15 cellular contexts compared by ENCODE assay signal in the genomic region with DNA sequence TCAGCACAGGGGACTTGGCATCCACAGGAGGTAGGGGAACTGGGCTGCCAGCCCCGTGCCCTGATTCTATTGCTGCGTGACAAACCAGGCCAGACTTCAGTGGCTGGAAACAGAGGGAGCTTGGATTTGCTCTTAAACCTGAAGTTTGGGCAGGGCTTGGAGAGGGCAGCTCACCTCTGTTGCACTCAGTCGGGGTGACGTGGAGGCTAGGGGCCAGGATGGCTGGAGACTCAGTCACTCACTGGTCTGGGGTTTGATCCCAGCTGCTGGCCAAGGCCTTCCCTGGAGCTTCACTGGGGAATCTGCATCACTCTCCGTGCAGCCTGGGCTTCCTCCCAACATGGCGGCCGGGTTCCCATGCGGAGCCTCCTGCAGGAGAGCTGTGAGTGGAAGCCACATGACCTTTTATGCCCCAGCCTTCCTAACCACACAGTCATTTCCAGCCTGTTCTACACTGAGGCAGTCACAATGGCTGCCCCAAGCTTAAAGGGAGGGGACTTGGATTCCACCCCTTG.
DNase-seq lines count a peak whose midpoint lies in the region; ATAC-seq and TF ChIP-seq lines count a peak whose summit lies in the region.
"Had no signal": no experiment of that assay in that cellular context is flagged by ENCODE, and none has a peak within 500 bp of the region (broad histone marks: within the 10 kb centered on the region; RNA-seq: fewer than 3 reads in every experiment).

No MANE protein-coding gene starts in this region.

- H3K27me3 Mint-ChIP-seq in glutamatergic neuron (ENCODE audit: unreplicated experiment): peaks cover 1% of the 10 kb centered on the region
- H3K27me3 Mint-ChIP-seq: CD4-positive, alpha-beta T cell had no signal

- H3K36me3 Mint-ChIP-seq in glutamatergic neuron (ENCODE audit: unreplicated experiment): peaks cover 2% of the 10 kb centered on the region

- H3K9me2 ChIP-seq in MM.1S (replicated peaks; ENCODE audit: insufficient read depth, low read length): no peaks in the 10 kb centered on the region

- ATAC-seq in Right ventricle myocardium inferior (no peak), omental fat pad (ENCODE audit: low FRiP score) (no peak)
- ATAC-seq: GM12878 had no signal

- H3K27ac Mint-ChIP-seq in glutamatergic neuron (ENCODE audit: unreplicated experiment): no peak overlapping the region
- H3K27ac Mint-ChIP-seq: CD4-positive, alpha-beta T cell; H9 had no signal

- no peak overlapping the region for H2AFZ ChIP-seq in MM.1S (ENCODE audit: low read length)

- peaks cover 6% of the 10 kb centered on the region for H3K9me3 Mint-ChIP-seq in glutamatergic neuron (ENCODE audit: unreplicated experiment)
- H3K9me3 Mint-ChIP-seq: CD4-positive, alpha-beta T cell; H9 had no signal

- peak; percentile 3 for DNase-seq in left ventricle myocardium inferior
- no peak for DNase-seq in Right ventricle myocardium inferior (ENCODE audit: missing footprints)
- DNase-seq in glutamatergic neuron: peak; percentile 7
- DNase-seq in omental fat pad (ENCODE audit: low spot score): peak; percentile 10
- no peak for DNase-seq in MM.1S
- DNase-seq in amniotic stem cell (lab: John Stamatoyannopoulos, UW): no peak
- no peak for DNase-seq in ovary
- DNase-seq: ACHN; Calu3; CD4-positive, alpha-beta T cell; DMS 273 treated with DMSO at 0.1 percent for 48 hours; H9; IMR-90 had no signal

- H3K4me3 ChIP-seq in left ventricle myocardium inferior (no peak overlapping the region), MM.1S (ENCODE audit: low read length) (no peak overlapping the region), ovary (no peak overlapping the region)
- H3K4me3 ChIP-seq: BLaER1 treated with 17β-estradiol and CSF1 and Interleukin-3, amounts not matched to agents 10 nM and 100 nM; GM12878 had no signal

- peaks cover 2% of the 10 kb centered on the region for H3K4me1 Mint-ChIP-seq in glutamatergic neuron (ENCODE audit: low read depth, unreplicated experiment)
- H3K4me1 Mint-ChIP-seq: H9 had no signal

- TF ChIP-seq CTCF in left ventricle myocardium inferior (IDR thresholded peaks at IDR 0.05; ENCODE audit: borderline replicate concordance) (no peak), glutamatergic neuron (IDR thresholded peaks at IDR 0.05; ENCODE audit: partially characterized antibody, unreplicated experiment) (no peak), omental fat pad (IDR thresholded peaks at IDR 0.05) (no peak), MM.1S (IDR thresholded peaks at IDR 0.05; ENCODE audit: low read length) (no peak), ovary (IDR thresholded peaks at IDR 0.05) (no peak)

- H3F3A ChIP-seq in MM.1S (ENCODE audit: insufficient read depth, low read length): no peaks in the 10 kb centered on the region

- no peak overlapping the region for H3K4me2 ChIP-seq in MM.1S (ENCODE audit: low read depth, low read length)

- no peaks in the 10 kb centered on the region for H4K20me1 ChIP-seq in MM.1S (ENCODE audit: insufficient read depth, low read length)
- H4K20me1 ChIP-seq: BLaER1 treated with 17β-estradiol and CSF1 and Interleukin-3, amounts not matched to agents 10 nM and 100 nM had no signal

- H3K27me3 ChIP-seq in left ventricle myocardium inferior (ENCODE audit: low read depth) (peaks cover 62% of the 10 kb centered on the region), MM.1S (replicated peaks; ENCODE audit: insufficient read depth, low read length) (no peaks in the 10 kb centered on the region), ovary (no peaks in the 10 kb centered on the region)
- H3K27me3 ChIP-seq: BLaER1 treated with 17β-estradiol and CSF1 and Interleukin-3, amounts not matched to agents 10 nM and 100 nM had no signal

- H3K4me3 Mint-ChIP-seq in glutamatergic neuron (ENCODE audit: unreplicated experiment): no peak overlapping the region
- H3K4me3 Mint-ChIP-seq: CD4-positive, alpha-beta T cell; H9 had no signal

- no peaks in the 10 kb centered on the region for H3K4me1 ChIP-seq in left ventricle myocardium inferior
- no peaks in the 10 kb centered on the region for H3K4me1 ChIP-seq in MM.1S (ENCODE audit: low read length)
- no peaks in the 10 kb centered on the region for H3K4me1 ChIP-seq in ovary (ENCODE audit: insufficient read depth)

- no peaks in the 10 kb centered on the region for H3K9me3 ChIP-seq in left ventricle myocardium inferior (replicated peaks)
- no peaks in the 10 kb centered on the region for H3K9me3 ChIP-seq in MM.1S (replicated peaks; ENCODE audit: insufficient read depth, low read length)
- no peaks in the 10 kb centered on the region for H3K9me3 ChIP-seq in ovary
- H3K9me3 ChIP-seq: BLaER1 treated with 17β-estradiol and CSF1 and Interleukin-3, amounts not matched to agents 10 nM and 100 nM had no signal

- no peak overlapping the region for H3K9ac ChIP-seq in MM.1S (ENCODE audit: low read length)
- H3K9ac ChIP-seq: BLaER1 treated with 17β-estradiol and CSF1 and Interleukin-3, amounts not matched to agents 10 nM and 100 nM had no signal

- no peak for TF ChIP-seq POLR2A in ovary (IDR thresholded peaks at IDR 0.05)

- no peaks in the 10 kb centered on the region for H3K79me2 ChIP-seq in MM.1S (ENCODE audit: low read length)

- no peak for TF ChIP-seq EP300 in ovary (IDR thresholded peaks at IDR 0.05)

- H3K27ac ChIP-seq in left ventricle myocardium inferior (replicated peaks) (no peak overlapping the region), MM.1S (ENCODE audit: low read length) (no peak overlapping the region), ovary (no peak overlapping the region)
- H3K27ac ChIP-seq: BLaER1 treated with 17β-estradiol and CSF1 and Interleukin-3, amounts not matched to agents 10 nM and 100 nM had no signal

- WGBS in ovary, 3 donors: 96 to 98% (median 97%) methylated on average over 8 of the region's 8 CpGs

- intact Hi-C loops in left ventricle myocardium inferior (cut with micrococcal nuclease) (no loop called here), Right ventricle myocardium inferior (cut with DNase I) (no loop called here), ovary (cut with DNase I) (no loop called here)

- no peaks in the 10 kb centered on the region for H3K36me3 ChIP-seq in left ventricle myocardium inferior
- H3K36me3 ChIP-seq in MM.1S (replicated peaks; ENCODE audit: insufficient read depth, low read length): no peaks in the 10 kb centered on the region
- no peaks in the 10 kb centered on the region for H3K36me3 ChIP-seq in ovary
- H3K36me3 ChIP-seq: BLaER1 treated with 17β-estradiol and CSF1 and Interleukin-3, amounts not matched to agents 10 nM and 100 nM had no signal

Comparison
In these comparisons a context has a peak if more than half of its experiments do, and no peak if none do; other contexts are left out.
1. DNase-seq: peak in left ventricle myocardium inferior (single experiment), glutamatergic neuron (single experiment) and omental fat pad (single experiment); none in Right ventricle myocardium inferior (single experiment), MM.1S (single experiment), amniotic stem cell (single experiment) and ovary (0 of 5).